33 cellular contexts compared by ENCODE assay signal in the genomic region with DNA sequence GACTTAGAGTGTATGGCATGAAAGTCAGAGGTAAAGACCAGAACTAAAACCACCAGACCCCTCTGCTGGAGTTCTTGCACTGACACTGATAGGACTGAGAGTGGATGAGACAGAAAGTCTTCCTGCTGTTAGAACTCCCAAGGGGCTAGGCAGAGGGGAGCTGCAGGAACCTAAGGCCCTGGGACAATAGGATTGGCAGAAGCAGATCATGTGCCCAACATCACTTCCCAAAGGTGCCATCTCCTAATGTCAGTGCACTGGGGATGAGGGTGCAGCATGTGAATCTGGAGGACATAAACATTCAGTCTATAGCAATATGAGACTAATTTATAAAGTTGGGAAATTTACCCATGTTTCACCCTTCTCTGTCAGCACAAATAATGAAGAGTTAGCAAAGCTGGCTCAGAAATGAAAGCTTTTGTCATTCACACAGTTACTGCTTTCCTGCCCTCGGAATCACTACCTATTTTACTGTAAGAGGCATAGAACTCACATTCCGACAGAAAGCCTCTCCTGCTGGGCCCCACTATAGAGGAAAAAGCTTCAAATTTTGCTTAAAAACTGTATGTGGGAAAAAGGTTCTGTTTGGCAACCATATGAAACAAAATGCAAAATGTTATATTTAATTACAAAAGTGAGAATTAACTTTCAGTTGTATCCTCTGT.
"Had no signal": no experiment of that assay in that cellular context is flagged by ENCODE, and none has a peak within 500 bp of the region (broad histone marks: within the 10 kb centered on the region; RNA-seq: fewer than 3 reads in every experiment).

No MANE protein-coding gene starts in this region.

- FAIRE-seq: endometrium, small intestine had no signal

- H3K36me3 ChIP-seq: esophagus squamous epithelium, heart right ventricle, right lobe of liver, suprapubic skin, transverse colon, vagina had no signal

- DNase-seq: dermis blood vessel endothelial cell; effector memory CD8-positive, alpha-beta T cell; erythroblast; esophagus squamous epithelium; foreskin melanocyte; glutamatergic neuron; heart right ventricle; hippocampal formation; immature natural killer cell; islet precursor cell; mucosa of descending colon; naive B cell; right lobe of liver; small intestine; stimulated activated CD4-positive, alpha-beta T cell treated with anti-CD3 and anti-CD28 coated beads, Interleukin-12 subunit alpha, Interleukin-12 subunit beta, amount 100 ng/mL, for 4 hours; stimulated activated CD4-positive, alpha-beta T cell treated with anti-CD3 and anti-CD28 coated beads, Interleukin-1b, Interleukin-23, amount 100 ng/mL, for 48 hours; stimulated activated CD4-positive, alpha-beta T cell treated with anti-CD3 and anti-CD28 coated beads, Interleukin-4, amount 100 ng/mL, for 1 hour; stimulated activated CD8-positive, alpha-beta memory T cell treated with anti-CD3 and anti-CD28 coated beads, Interleukin-4, amount 100 ng/mL, for 48 hours; stimulated activated naive CD4-positive, alpha-beta T cell; stimulated activated naive CD8-positive, alpha-beta T cell treated with anti-CD3 and anti-CD28 coated beads, Interleukin-15, amount 100 ng/mL, for 72 hours; transverse colon had no signal

- H3K27ac ChIP-seq: coronary artery, esophagus squamous epithelium, heart right ventricle, parathyroid adenoma, right lobe of liver, suprapubic skin, transverse colon, vagina had no signal

- H2AFZ ChIP-seq: parathyroid adenoma had no signal

- H3K9me3 Mint-ChIP-seq: effector memory CD8-positive, alpha-beta T cell; immature natural killer cell; memory B cell; naive B cell; natural killer cell treated with Interleukin-12 subunit alpha and Interleukin-12 subunit beta and Interleukin-15 and Interleukin-18, amount 100 ng/mL, for 72 hours; neural crest cell; stimulated activated naive CD8-positive, alpha-beta T cell treated with anti-CD3 and anti-CD28 coated beads, Interleukin-15, amount 100 ng/mL, for 72 hours had no signal

- H3K4me3 ChIP-seq: coronary artery, esophagus squamous epithelium, heart right ventricle, lung, mucosa of descending colon, right lobe of liver, suprapubic skin, transverse colon, vagina had no signal

- H3K4me3 Mint-ChIP-seq: effector memory CD8-positive, alpha-beta T cell; immature natural killer cell; memory B cell; mesothelial cell of epicardium; naive B cell; natural killer cell treated with Interleukin-12 subunit alpha and Interleukin-12 subunit beta and Interleukin-15 and Interleukin-18, amount 100 ng/mL, for 72 hours; neural crest cell; stimulated activated naive CD8-positive, alpha-beta T cell treated with anti-CD3 and anti-CD28 coated beads, Interleukin-15, amount 100 ng/mL, for 72 hours had no signal

- H3K27me3 ChIP-seq: esophagus squamous epithelium, right lobe of liver, suprapubic skin, transverse colon, vagina had no signal

- ATAC-seq: effector memory CD8-positive, alpha-beta T cell; heart right ventricle; left lobe of liver; mucosa of descending colon; natural killer cell treated with Interleukin-12 subunit alpha and Interleukin-12 subunit beta and Interleukin-15 and Interleukin-18, amount 100 ng/mL, for 72 hours; right lobe of liver; stimulated activated naive CD8-positive, alpha-beta T cell treated with anti-CD3 and anti-CD28 coated beads, Interleukin-15, amount 100 ng/mL, for 72 hours had no signal

- H3K9me3 ChIP-seq: esophagus squamous epithelium, heart right ventricle, mucosa of descending colon, right lobe of liver, suprapubic skin, transverse colon, vagina had no signal

- H3K27ac Mint-ChIP-seq: effector memory CD8-positive, alpha-beta T cell; immature natural killer cell; memory B cell; mesothelial cell of epicardium; naive B cell; natural killer cell treated with Interleukin-12 subunit alpha and Interleukin-12 subunit beta and Interleukin-15 and Interleukin-18, amount 100 ng/mL, for 72 hours; progenitor cell of endocrine pancreas; stimulated activated naive CD8-positive, alpha-beta T cell treated with anti-CD3 and anti-CD28 coated beads, Interleukin-15, amount 100 ng/mL, for 72 hours had no signal

- H3K4me1 ChIP-seq: esophagus squamous epithelium, heart right ventricle, parathyroid adenoma, right lobe of liver, suprapubic skin, transverse colon, vagina had no signal

- H3K4me1 Mint-ChIP-seq: immature natural killer cell, naive B cell, neural crest cell had no signal

- H3K79me2 ChIP-seq: parathyroid adenoma had no signal

- H3K9ac ChIP-seq: parathyroid adenoma had no signal

- H3K36me3 Mint-ChIP-seq: immature natural killer cell; memory B cell; mesothelial cell of epicardium; naive B cell; natural killer cell treated with Interleukin-12 subunit alpha and Interleukin-12 subunit beta and Interleukin-15 and Interleukin-18, amount 100 ng/mL, for 72 hours had no signal
